1 cellular context compared by ENCODE assay signal in genomic region chr2:88265352-88265960, GRCh38.
TF ChIP-seq lines count a peak whose summit lies in the region.

No MANE protein-coding gene starts in this region.

TF ChIP-seq in HepG2, 621 proteins besides CTCF, POLR2A, EP300 and RAD21 (continued from another document):
- TF ChIP-seq ZNF646 (CRISPR knock-in tag; IDR thresholded peaks at IDR 0.05) = peak; percentile 86
- TF ChIP-seq ZNF34 (CRISPR knock-in tag; IDR thresholded peaks at IDR 0.05; ENCODE audit: borderline replicate concordance) = no peak
- peak; percentile 58; the same call in 1 of the 2 replicates for TF ChIP-seq NCOA2 (CRISPR knock-in tag; IDR thresholded peaks at IDR 0.05)
- no peak for TF ChIP-seq NFYC (CRISPR knock-in tag; IDR thresholded peaks at IDR 0.05)
- no peak for TF ChIP-seq ZFP1 (CRISPR knock-in tag; IDR thresholded peaks at IDR 0.05)
- peak; percentile 15; the same call in 1 of the 2 replicates for TF ChIP-seq FOXO1 (CRISPR knock-in tag; IDR thresholded peaks at IDR 0.05)
